Comparison of ENCODE assay signal across 1 cellular context in genomic region chr17:14268264-14268663, GRCh38.
TF ChIP-seq lines count a peak whose summit lies in the region.

No MANE protein-coding gene starts in this region.

TF ChIP-seq in WTC11, 78 proteins besides CTCF, POLR2A, EP300 and RAD21 (continued from another document):
- TF ChIP-seq, protein P1, sequence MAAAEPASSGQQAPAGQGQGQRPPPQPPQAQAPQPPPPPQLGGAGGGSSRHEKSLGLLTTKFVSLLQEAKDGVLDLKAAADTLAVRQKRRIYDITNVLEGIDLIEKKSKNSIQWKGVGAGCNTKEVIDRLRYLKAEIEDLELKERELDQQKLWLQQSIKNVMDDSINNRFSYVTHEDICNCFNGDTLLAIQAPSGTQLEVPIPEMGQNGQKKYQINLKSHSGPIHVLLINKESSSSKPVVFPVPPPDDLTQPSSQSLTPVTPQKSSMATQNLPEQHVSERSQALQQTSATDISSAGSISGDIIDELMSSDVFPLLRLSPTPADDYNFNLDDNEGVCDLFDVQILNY (CRISPR knock-in tag; IDR thresholded peaks at IDR 0.05), result no peak
- TF ChIP-seq ZNF671 (CRISPR knock-in tag; IDR thresholded peaks at IDR 0.05), result no peak
- TF ChIP-seq USF2 (CRISPR knock-in tag; IDR thresholded peaks at IDR 0.05), result no peak
- TF ChIP-seq SMAD3 (CRISPR knock-in tag; IDR thresholded peaks at IDR 0.05; ENCODE audit: borderline replicate concordance), result no peak
- TF ChIP-seq MYBL2 (CRISPR knock-in tag; IDR thresholded peaks at IDR 0.05), result no peak
- no peak for TF ChIP-seq FOXK1 (CRISPR knock-in tag; IDR thresholded peaks at IDR 0.05)
- TF ChIP-seq JAZF1 (CRISPR knock-in tag; IDR thresholded peaks at IDR 0.05), result no peak
- no peak for TF ChIP-seq ZNF232 (CRISPR knock-in tag; IDR thresholded peaks at IDR 0.05)
- TF ChIP-seq MXD4 (CRISPR knock-in tag; IDR thresholded peaks at IDR 0.05; ENCODE audit: borderline replicate concordance), result no peak
- no peak for TF ChIP-seq CBFB (CRISPR knock-in tag; IDR thresholded peaks at IDR 0.05; ENCODE audit: low read depth)
- TF ChIP-seq NR2C2 (CRISPR knock-in tag; IDR thresholded peaks at IDR 0.05), result no peak
- TF ChIP-seq ZMAT4 (CRISPR knock-in tag; IDR thresholded peaks at IDR 0.05), result no peak
- TF ChIP-seq KAT7 (CRISPR knock-in tag; IDR thresholded peaks at IDR 0.05; ENCODE audit: borderline replicate concordance), result no peak
- TF ChIP-seq, protein P2, sequence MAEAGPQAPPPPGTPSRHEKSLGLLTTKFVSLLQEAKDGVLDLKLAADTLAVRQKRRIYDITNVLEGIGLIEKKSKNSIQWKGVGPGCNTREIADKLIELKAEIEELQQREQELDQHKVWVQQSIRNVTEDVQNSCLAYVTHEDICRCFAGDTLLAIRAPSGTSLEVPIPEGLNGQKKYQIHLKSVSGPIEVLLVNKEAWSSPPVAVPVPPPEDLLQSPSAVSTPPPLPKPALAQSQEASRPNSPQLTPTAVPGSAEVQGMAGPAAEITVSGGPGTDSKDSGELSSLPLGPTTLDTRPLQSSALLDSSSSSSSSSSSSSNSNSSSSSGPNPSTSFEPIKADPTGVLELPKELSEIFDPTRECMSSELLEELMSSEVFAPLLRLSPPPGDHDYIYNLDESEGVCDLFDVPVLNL (CRISPR knock-in tag; IDR thresholded peaks at IDR 0.05; ENCODE audit: borderline replicate concordance, low read depth), result no peak
- no peak for TF ChIP-seq ERG (CRISPR knock-in tag; IDR thresholded peaks at IDR 0.05)
TF ChIP-seq in WTC11: peak in this region for 0.
